In genomic region chr3:43691120-43692002, GRCh38 we compare ENCODE assay signal across 8 cellular contexts. TPM values are rescaled to one million over a fixed set of nuclear protein-coding genes. Genes with fewer than 3 reads are reported as not detected.
DNase-seq lines count a peak whose midpoint lies in the region; ATAC-seq and TF ChIP-seq lines count a peak whose summit lies in the region.

No MANE protein-coding gene starts in this region.

- peaks cover 0 to 3% (median 0%) of the 10 kb centered on the region in 7 donors for H3K9me3 Mint-ChIP-seq in CD4-positive, CD25-positive, alpha-beta regulatory T cell

- in situ Hi-C loops in SK-MEL-5 (cut with HindIII; ENCODE audit: low pct_unique_long_range_greater_than_20kb, low sequenced_read_pairs), result no loop called here

- TF ChIP-seq POLR2A in adrenal gland (IDR thresholded peaks at IDR 0.05), result no peak

- H3K4me3 Mint-ChIP-seq in CD4-positive, CD25-positive, alpha-beta regulatory T cell, result peak overlapping the region; percentile 91 to 97 (median 93)

- no peak for TF ChIP-seq CTCF in adrenal gland (IDR thresholded peaks at IDR 0.05)
- TF ChIP-seq CTCF in psoas muscle (IDR thresholded peaks at IDR 0.05), result no peak

- H3K36me3 Mint-ChIP-seq in CD4-positive, CD25-positive, alpha-beta regulatory T cell, result no peaks in the 10 kb centered on the region

- peak overlapping the region; percentile 93 for H3K4me3 ChIP-seq in CD4-positive, CD25-positive, alpha-beta regulatory T cell (ENCODE audit: low read depth, low read length)
- peak overlapping the region; percentile 32 to 94 (median 64) for H3K4me3 ChIP-seq in adrenal gland
- peak overlapping the region; percentile 77 for H3K4me3 ChIP-seq in right cardiac atrium (ENCODE audit: low read length)
- H3K4me3 ChIP-seq in psoas muscle, result peak overlapping the region; percentile 80

- no peaks in the 10 kb centered on the region for H3K36me3 ChIP-seq in CD4-positive, CD25-positive, alpha-beta regulatory T cell (ENCODE audit: control insufficient read depth, insufficient read depth, low read length)
- H3K36me3 ChIP-seq in adrenal gland (replicated peaks in 1 of 2) (no peaks in the 10 kb centered on the region), psoas muscle (ENCODE audit: insufficient read depth in 1 of 2, low read depth in 1 of 2) (no peaks in the 10 kb centered on the region)

- H3K27ac ChIP-seq in CD4-positive, CD25-positive, alpha-beta regulatory T cell (ENCODE audit: insufficient read depth, low read length, poor library complexity, severe bottlenecking), result peak overlapping the region; percentile 82
- H3K27ac ChIP-seq in adrenal gland (peak overlapping the region; percentile 66 to 95 (median 85)), right cardiac atrium (ENCODE audit: low read length) (peak overlapping the region; percentile 71), psoas muscle (peak overlapping the region; percentile 87)

- H3K9me3 ChIP-seq in CD4-positive, CD25-positive, alpha-beta regulatory T cell (ENCODE audit: control insufficient read depth in 2 of 2, low read length in 2 of 2), result no peaks in the 10 kb centered on the region
- no peaks in the 10 kb centered on the region for H3K9me3 ChIP-seq in adrenal gland (replicated peaks in 1 of 3)
- H3K9me3 ChIP-seq in right cardiac atrium (ENCODE audit: control insufficient read depth, low read length), result no peaks in the 10 kb centered on the region
- H3K9me3 ChIP-seq in psoas muscle, result no peaks in the 10 kb centered on the region

- H3K27me3 ChIP-seq in CD4-positive, CD25-positive, alpha-beta regulatory T cell (ENCODE audit: control insufficient read depth, insufficient read depth, low read length), result no peaks in the 10 kb centered on the region
- H3K27me3 ChIP-seq in adrenal gland (no peaks in the 10 kb centered on the region), right cardiac atrium (ENCODE audit: control insufficient read depth, insufficient read depth) (no peaks in the 10 kb centered on the region), psoas muscle (ENCODE audit: insufficient read depth in 3 of 3, low read length in 2 of 3) (no peaks in the 10 kb centered on the region)

- peak; percentile 1 to 9 for ATAC-seq in CD4-positive, CD25-positive, alpha-beta regulatory T cell (ENCODE audit: low read depth in 2 of 2)
- peak; percentile 43 for ATAC-seq in GM19438 (IDR thresholded peaks at IDR 0.05; ENCODE audit: low read depth, unreplicated experiment)
- peak; percentile 19 for ATAC-seq in HG03565 (IDR thresholded peaks at IDR 0.05; ENCODE audit: unreplicated experiment)
- ATAC-seq in right cardiac atrium, result peak; percentile 57 to 71
- ATAC-seq in psoas muscle, result peak in 3 of 4 donors; percentile 59 to 67 (median 64)

- H3K4me1 ChIP-seq in CD4-positive, CD25-positive, alpha-beta regulatory T cell (ENCODE audit: control insufficient read depth, insufficient read depth, low read length, poor library complexity, severe bottlenecking), result peaks cover 29% of the 10 kb centered on the region
- H3K4me1 ChIP-seq in adrenal gland (replicated peaks in 1 of 2) (peaks cover 12 to 39% of the 10 kb centered on the region in 2 donors), right cardiac atrium (ENCODE audit: control insufficient read depth, insufficient read depth, low read length) (peaks cover 1% of the 10 kb centered on the region), psoas muscle (peaks cover 40% of the 10 kb centered on the region)

- H3K27ac Mint-ChIP-seq in CD4-positive, CD25-positive, alpha-beta regulatory T cell, result peak overlapping the region; percentile 65 to 97 (median 93)

- 0 to 2% (median 1%) methylated on average over 26 to 72 of the region's 72 CpGs for WGBS in adrenal gland, 4 donors
- under 1% methylated on average over 72 of the region's 72 CpGs for whole genome bisulfite sequencing in right cardiac atrium
- WGBS in psoas muscle, 3 donors, result 1 to 2% (median 1%) methylated on average over 36 to 72 of the region's 72 CpGs

- DNase-seq in CD4-positive, CD25-positive, alpha-beta regulatory T cell, result peak in 2 of 3 donors; percentile 29 to 52
- DNase-seq in SK-MEL-5 (ENCODE audit: low read depth, low spot score) (peak; percentile 64), adrenal gland (peak; percentile 56 to 80 (median 60)), right cardiac atrium (peak; percentile 74 to 86 (median 86)), psoas muscle (peak; percentile 60 to 72), NCI-H128 (lab: John Stamatoyannopoulos, UW; ENCODE audit: unreplicated experiment) (no peak)

- peaks cover 18 to 58% (median 40%) of the 10 kb centered on the region in 4 donors for H3K4me1 Mint-ChIP-seq in CD4-positive, CD25-positive, alpha-beta regulatory T cell

- peaks cover 6% of the 10 kb centered on the region for H3K27me3 Mint-ChIP-seq in CD4-positive, CD25-positive, alpha-beta regulatory T cell

- intact Hi-C loops in adrenal gland (cut with DNase I), result loop anchor here in 1 of 2 donors (10.0 kb wide), 1 partner anchor 67 kb away; the partner anchor contains the start of gene ANO10
- intact Hi-C loops in right cardiac atrium (cut with DNase I), result loop anchor here in 1 of 4 donors (5.0 kb wide), 1 partner anchor 69 kb away; the partner anchor contains the start of gene ANO10
- intact Hi-C loops in psoas muscle (cut with DNase I), result loop anchor here (2.0 to 10.0 kb wide), 4 partner anchors 61 to 147 kb away; partner anchors contain the start of gene ANO10 (in 2 of the 2)

RNA-seq across cellular contexts. Expression of gene ABHD5, which starts 0.6 kb away (rescaled TPM):
- total RNA-seq in CD4-positive, CD25-positive, alpha-beta regulatory T cell, result 16.5 TPM
- 10 to 100 TPM; 10.2 to 22.8 (median 13.6) TPM for polyA plus RNA-seq in CD4-positive, CD25-positive, alpha-beta regulatory T cell
- total RNA-seq in SK-MEL-5 (2014; rRNA removed; shearing (Covaris generic)), result 17.5 and 19.8 TPM in 2 replicates
- polyA plus RNA-seq in SK-MEL-5 (2015; cell fraction: cytosol; rRNA removed), result 15.1 and 18.6 TPM in 2 replicates
- 11.5 and 14.3 TPM in 2 replicates for polyA plus RNA-seq in SK-MEL-5 (2015; cell fraction: nucleus; rRNA removed)
- total RNA-seq in adrenal gland (10 to 100 TPM; 18.4 to 43.4 (median 22.2) TPM), right cardiac atrium (10 to 100 TPM; 18.2 to 23.5 (median 21.2) TPM), psoas muscle (10 to 100 TPM; 19.9 to 38.2 (median 25.7) TPM)
- polyA plus RNA-seq in adrenal gland (10 to 100 TPM in 2 of 3 donors, 1 to 10 TPM in 1; 6.1 to 22.1 (median 15.6) TPM), right cardiac atrium (11.2 TPM), psoas muscle (10 to 100 TPM; 16.1 to 69.4 (median 32.0) TPM)

Comparison
In these comparisons a context has a peak if more than half of its experiments do, and no peak if none do; other contexts are left out.
1. ATAC-seq: peak in every context shown above with its lines; median percentile 64 in right cardiac atrium; 64 in psoas muscle; 43 in GM19438; 19 in HG03565; 5 in CD4-positive, CD25-positive, alpha-beta regulatory T cell.